Comparison of ENCODE assay signal across 2 cellular contexts in the genomic region with DNA sequence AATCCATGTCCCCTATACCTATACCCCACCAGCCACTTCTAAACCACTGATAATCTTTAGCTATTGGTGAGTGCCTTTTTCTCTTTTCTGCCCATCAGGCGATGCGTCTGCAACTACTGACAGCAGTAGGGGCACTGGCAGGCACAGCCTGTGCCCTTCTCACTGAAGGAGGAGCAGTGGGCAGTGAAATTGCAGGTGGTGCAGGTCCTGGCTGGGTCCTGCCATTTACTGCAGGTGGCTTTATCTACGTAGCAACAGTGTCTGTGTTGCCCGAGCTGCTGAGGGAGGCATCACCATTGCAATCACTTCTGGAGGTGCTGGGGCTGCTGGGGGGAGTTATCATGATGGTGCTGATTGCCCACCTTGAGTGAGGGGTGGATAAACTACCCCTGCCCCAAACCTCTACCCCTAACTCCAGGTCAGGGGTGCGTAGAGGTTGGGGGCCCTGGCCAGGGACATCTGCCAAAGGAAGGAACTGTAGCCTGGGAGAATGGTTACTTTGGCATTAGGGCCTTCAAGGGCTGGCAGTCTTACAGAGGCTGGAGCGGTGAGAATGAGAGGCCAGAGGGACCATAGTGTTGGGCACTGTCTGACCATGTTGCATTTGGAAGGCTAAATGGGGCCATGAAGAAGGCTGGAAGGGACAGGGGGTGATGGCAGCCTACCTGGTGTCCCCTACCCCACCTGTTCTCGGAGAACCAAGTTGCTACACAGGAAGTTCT.
TF ChIP-seq lines count a peak whose summit lies in the region.

No MANE protein-coding gene starts in this region.

TF ChIP-seq in IMR-90, 13 proteins besides CTCF, POLR2A, EP300 and RAD21:
- TF ChIP-seq RFX5 (IDR thresholded peaks at IDR 0.05; ENCODE audit: low read depth, low read length) = no peak
- no peak for TF ChIP-seq RCOR1 (IDR thresholded peaks at IDR 0.05; ENCODE audit: insufficient replicate concordance, low read length)
- no peak for TF ChIP-seq MAZ (IDR thresholded peaks at IDR 0.05; ENCODE audit: borderline replicate concordance, low read depth, low read length)
- no peak for TF ChIP-seq ELK1 (IDR thresholded peaks at IDR 0.05; ENCODE audit: borderline replicate concordance, low read depth, low read length)
- TF ChIP-seq BHLHE40 (IDR thresholded peaks at IDR 0.05; ENCODE audit: low read depth, low read length) = no peak
- no peak for TF ChIP-seq CEBPB (IDR thresholded peaks at IDR 0.05; ENCODE audit: low read depth, low read length)
- no peak for TF ChIP-seq FOS (IDR thresholded peaks at IDR 0.05; ENCODE audit: low read depth, low read length)
- no peak for TF ChIP-seq MXI1 (IDR thresholded peaks at IDR 0.05; ENCODE audit: borderline replicate concordance, low read depth, low read length)
- no peak for TF ChIP-seq SMC3 (IDR thresholded peaks at IDR 0.05; ENCODE audit: low read depth, low read length)
- no peak for TF ChIP-seq NFE2L2 (IDR thresholded peaks at IDR 0.05; ENCODE audit: low read depth, low read length)
- no peak for TF ChIP-seq MAFK (IDR thresholded peaks at IDR 0.05; ENCODE audit: low read depth, low read length)
- TF ChIP-seq CHD1 (IDR thresholded peaks at IDR 0.05; ENCODE audit: low read depth, low read length) = no peak

TF ChIP-seq in K562, 482 proteins besides CTCF, POLR2A, EP300 and RAD21:
- TF ChIP-seq HDAC8 (tag; IDR thresholded peaks at IDR 0.05) = no peak
